Comparison of ENCODE assay signal across 7 cellular contexts in genomic region chr2:170244555-170244954, GRCh38.
"Had no signal": no experiment of that assay in that cellular context is flagged by ENCODE, and none has a peak within 500 bp of the region (broad histone marks: within the 10 kb centered on the region; RNA-seq: fewer than 3 reads in every experiment).

No MANE protein-coding gene starts in this region.

- H3K9ac ChIP-seq: GM23248 had no signal

- H2AFZ ChIP-seq: GM23248 had no signal

- H3K9me3 Mint-ChIP-seq: H9 had no signal

- H3K27ac ChIP-seq: GM23248 had no signal

- H3K4me3 ChIP-seq: GM23248 had no signal

- FAIRE-seq: H1, H54, HTR-8/SVneo had no signal

- H3K27ac Mint-ChIP-seq: H9 had no signal

- H3K4me3 Mint-ChIP-seq: H9 had no signal

- DNase-seq: GM23248, H9, HCEC 1CT, IMR-90 had no signal
